13 cellular contexts compared by ENCODE assay signal in genomic region chr1:181133969-181134418, GRCh38. TPM values are rescaled to one million over a fixed set of nuclear protein-coding genes. Genes with fewer than 3 reads are reported as not detected.
A peak's percentile ranks its signal among the peaks of the same experiment; 100 is the strongest.
DNase-seq lines count a peak whose midpoint lies in the region; ATAC-seq, FAIRE-seq and TF ChIP-seq lines count a peak whose summit lies in the region.
"Had no signal": no experiment of that assay in that cellular context is flagged by ENCODE, and none has a peak within 500 bp of the region (broad histone marks: within the 10 kb centered on the region; RNA-seq: fewer than 3 reads in every experiment).

No MANE protein-coding gene starts in this region.

- H2BK12ac ChIP-seq in mesenchymal stem cell (ENCODE audit: low read length in 2 of 2): peak overlapping the region; percentile 65 to 75

- ATAC-seq in activated B cell treated with CpG ODN at 0.5 μM for 24 hours (ENCODE audit: low read depth) (no peak), GM18868 (IDR thresholded peaks at IDR 0.05; ENCODE audit: unreplicated experiment) (no peak)

- H4K20me1 ChIP-seq in BLaER1 treated with 17β-estradiol and CSF1 and Interleukin-3, amounts not matched to agents 10 nM and 100 nM: peaks cover 0 to 8% (median 0%) of the 10 kb centered on the region in 11 experiments; a peak in 1 of 22 replicates

- H3K9ac ChIP-seq in BLaER1 treated with 17β-estradiol and CSF1 and Interleukin-3, amounts not matched to agents 10 nM and 100 nM: peak overlapping the region in 1 of 11 experiments; percentile 20; a peak in 1 of 22 replicates
- no peak overlapping the region for H3K9ac ChIP-seq in mesenchymal stem cell (ENCODE audit: low read length)

- no peaks in the 10 kb centered on the region for H3K27me3 Mint-ChIP-seq in activated B cell treated with CpG ODN at 0.5 μM for 24 hours

- H2AFZ ChIP-seq in mesenchymal stem cell (ENCODE audit: low read depth, low read length): no peak overlapping the region

- H3K4me1 Mint-ChIP-seq in activated B cell treated with CpG ODN at 0.5 μM for 24 hours: peaks cover 95% of the 10 kb centered on the region

- no peaks in the 10 kb centered on the region for H3K9me3 Mint-ChIP-seq in activated B cell treated with CpG ODN at 0.5 μM for 24 hours

- no peak overlapping the region for H3K23ac ChIP-seq in mesenchymal stem cell (ENCODE audit: low read length in 2 of 2)

- peak overlapping the region; percentile 34 to 63 for H3K18ac ChIP-seq in mesenchymal stem cell (ENCODE audit: low read depth in 1 of 2, low read length in 2 of 2)

- intact Hi-C loops in activated B cell treated with CpG ODN at 0.5 μM for 24 hours (cut with micrococcal nuclease): loop anchor here (1.0 to 10.0 kb wide), 4 partner anchors 46 to 1179 kb away; partner anchors contain the start of genes CEP350, IER5 and STX6

- H2BK120ac ChIP-seq in mesenchymal stem cell (ENCODE audit: low read depth, low read length): peak overlapping the region; percentile 58

- peak overlapping the region; percentile 87 to 100 (median 98) for H3K4me2 ChIP-seq in BLaER1 treated with 17β-estradiol and CSF1 and Interleukin-3, amounts not matched to agents 10 nM and 100 nM
- H3K4me2 ChIP-seq in mesenchymal stem cell (ENCODE audit: low read length, poor library complexity, severe bottlenecking): no peak overlapping the region

- no peak for TF ChIP-seq POLR2A in GM12892 (IDR thresholded peaks at IDR 0.05; ENCODE audit: low read depth, low read length)

- H2BK5ac ChIP-seq in mesenchymal stem cell (ENCODE audit: low read depth, low read length, poor library complexity, severe bottlenecking): no peak overlapping the region

- no peaks in the 10 kb centered on the region for H3K36me3 Mint-ChIP-seq in activated B cell treated with CpG ODN at 0.5 μM for 24 hours (ENCODE audit: low read depth)

- peak overlapping the region; percentile 96 for H2AK5ac ChIP-seq in mesenchymal stem cell (ENCODE audit: low read length, severe bottlenecking)

- FAIRE-seq in GM12892 (lab: Jason Lieb, UNC): no peak

- CTCF ChIA-PET in activated B cell treated with CpG ODN at 0.5 μM for 24 hours (lab: Charles Lee): interaction anchor here (1.5 to 4.0 kb wide), 3 partner anchors 30 to 50 kb away, joined by 7 to 35 read pairs (median 25); no protein-coding TSS in a partner anchor

- H3K27me3 ChIP-seq in BLaER1 treated with 17β-estradiol and CSF1 and Interleukin-3, amounts not matched to agents 10 nM and 100 nM: peaks cover 0 to 18% (median 0%) of the 10 kb centered on the region in 11 experiments; a peak in 4 of 22 replicates
- no peaks in the 10 kb centered on the region for H3K27me3 ChIP-seq in GM06990 (replicated peaks; ENCODE audit: control insufficient read depth, insufficient read depth, low read length)
- no peaks in the 10 kb centered on the region for H3K27me3 ChIP-seq in mesenchymal stem cell (ENCODE audit: control insufficient read depth in 1 of 2, insufficient read depth in 1 of 2, low read length in 2 of 2)

- H3K4ac ChIP-seq in mesenchymal stem cell (ENCODE audit: low read depth in 1 of 2, low read length in 2 of 2): peak overlapping the region; percentile 19 to 88

- DNase-seq in GM06990 (ENCODE audit: extremely low read depth, insufficient read length) (peak; percentile 57), activated B cell treated with CpG ODN at 0.5 μM for 24 hours (no peak), mesenchymal stem cell (no peak), DMS53 (lab: John Stamatoyannopoulos, UW) (no peak), GM12892 (ENCODE audit: insufficient read length) (no peak)
- DNase-seq: effector CD8-positive, alpha-beta T cell; foreskin melanocyte; NCI-H187 treated with DMSO at 0.1 percent for 48 hours; Right ventricle myocardium superior; stimulated activated CD4-positive, alpha-beta T cell treated with anti-CD3 and anti-CD28 coated beads, Interleukin-2, amount 100 ng/mL, for 48 hours had no signal

- H3K27ac ChIP-seq in BLaER1 treated with 17β-estradiol and CSF1 and Interleukin-3, amounts not matched to agents 10 nM and 100 nM: peak overlapping the region in 7 of 11 experiments; percentile 2 to 96 (median 56); a peak in 10 of 22 replicates
- peak overlapping the region; percentile 2 for H3K27ac ChIP-seq in mesenchymal stem cell (ENCODE audit: low read length, poor library complexity, severe bottlenecking)
- H3K27ac ChIP-seq: HL-60 had no signal

- H3K4me3 Mint-ChIP-seq in activated B cell treated with CpG ODN at 0.5 μM for 24 hours: peak overlapping the region; percentile 84

- 96% methylated on average over 11 of the region's 12 CpGs for WGBS in mesenchymal stem cell

- H3K4me1 ChIP-seq in BLaER1 treated with 17β-estradiol and CSF1 and Interleukin-3, amounts not matched to agents 10 nM and 100 nM: peaks cover 95 to 100% (median 100%) of the 10 kb centered on the region in 10 experiments
- H3K4me1 ChIP-seq in mesenchymal stem cell (ENCODE audit: control insufficient read depth, insufficient read depth, low read depth, low read length): peaks cover 35% of the 10 kb centered on the region

- H3K4me3 ChIP-seq in BLaER1 treated with 17β-estradiol and CSF1 and Interleukin-3, amounts not matched to agents 10 nM and 100 nM: no peak overlapping the region
- no peak overlapping the region for H3K4me3 ChIP-seq in GM06990 (replicated peaks; ENCODE audit: low read depth, low read length)
- no peak overlapping the region for H3K4me3 ChIP-seq in mesenchymal stem cell (ENCODE audit: insufficient read depth in 1 of 2, low read depth in 1 of 2, low read length in 2 of 2)

- H4K91ac ChIP-seq in mesenchymal stem cell (ENCODE audit: low read length): peak overlapping the region; percentile 85

- H4K8ac ChIP-seq in mesenchymal stem cell (ENCODE audit: low read length): peak overlapping the region; percentile 66

- H3K9me3 ChIP-seq in BLaER1 treated with 17β-estradiol and CSF1 and Interleukin-3, amounts not matched to agents 10 nM and 100 nM (replicated peaks in 1 of 11): no peaks in the 10 kb centered on the region
- no peaks in the 10 kb centered on the region for H3K9me3 ChIP-seq in mesenchymal stem cell (ENCODE audit: control insufficient read depth, low read length)

- H3K27ac Mint-ChIP-seq in activated B cell treated with CpG ODN at 0.5 μM for 24 hours: peak overlapping the region; percentile 99

- POLR2A ChIA-PET in activated B cell treated with CpG ODN at 0.5 μM for 24 hours (lab: Charles Lee): interaction anchor here (1.2 to 33.3 kb wide), 9 partner anchors 7 to 112 kb away, joined by 3 to 1783 read pairs (median 11); partner anchors contain the start of genes IER5 and MR1

- no peak overlapping the region for H3K14ac ChIP-seq in mesenchymal stem cell (ENCODE audit: low read length in 2 of 2)

- TF ChIP-seq CTCF in GM06990 (IDR thresholded peaks at IDR 0.05; ENCODE audit: insufficient read depth, low read length, poor library complexity, severe bottlenecking) (no peak), activated B cell treated with CpG ODN at 0.5 μM for 24 hours (IDR thresholded peaks at IDR 0.05) (no peak)

- no peaks in the 10 kb centered on the region for H3K36me3 ChIP-seq in BLaER1 treated with 17β-estradiol and CSF1 and Interleukin-3, amounts not matched to agents 10 nM and 100 nM
- no peaks in the 10 kb centered on the region for H3K36me3 ChIP-seq in GM06990 (ENCODE audit: control insufficient read depth, insufficient read depth, low read length)
- no peaks in the 10 kb centered on the region for H3K36me3 ChIP-seq in mesenchymal stem cell (ENCODE audit: control insufficient read depth in 1 of 2, insufficient read depth in 2 of 2, low read depth in 1 of 2, low read length in 2 of 2)

- H3K79me1 ChIP-seq in mesenchymal stem cell (replicated peaks; ENCODE audit: low read length, poor library complexity, severe bottlenecking): peaks cover 2% of the 10 kb centered on the region

- peak overlapping the region; percentile 84 for H2BK15ac ChIP-seq in mesenchymal stem cell (ENCODE audit: low read depth, poor library complexity, severe bottlenecking)

RNA-seq across cellular contexts. Expression of gene IER5, which starts 45.5 kb away (rescaled TPM):
- 155 and 156 TPM in 2 replicates for total RNA-seq in activated B cell treated with CpG ODN at 0.5 μM for 24 hours
- polyA plus RNA-seq in mesenchymal stem cell (2013, experiment 1 of 2): 11.3 TPM
- 11.5 TPM for polyA plus RNA-seq in mesenchymal stem cell (2013, experiment 2 of 2)
- polyA plus RNA-seq in GM12892 (2012; ENCODE audit: missing spikeins): 33.4 TPM
